1 cellular context compared by ENCODE assay signal in genomic region chr2:23596316-23596885, GRCh38.
TF ChIP-seq lines count a peak whose summit lies in the region.

No MANE protein-coding gene starts in this region.

TF ChIP-seq in GM23338, 12 proteins besides CTCF, POLR2A, EP300 and RAD21 (continued from another document):
- TF ChIP-seq, protein P1, sequence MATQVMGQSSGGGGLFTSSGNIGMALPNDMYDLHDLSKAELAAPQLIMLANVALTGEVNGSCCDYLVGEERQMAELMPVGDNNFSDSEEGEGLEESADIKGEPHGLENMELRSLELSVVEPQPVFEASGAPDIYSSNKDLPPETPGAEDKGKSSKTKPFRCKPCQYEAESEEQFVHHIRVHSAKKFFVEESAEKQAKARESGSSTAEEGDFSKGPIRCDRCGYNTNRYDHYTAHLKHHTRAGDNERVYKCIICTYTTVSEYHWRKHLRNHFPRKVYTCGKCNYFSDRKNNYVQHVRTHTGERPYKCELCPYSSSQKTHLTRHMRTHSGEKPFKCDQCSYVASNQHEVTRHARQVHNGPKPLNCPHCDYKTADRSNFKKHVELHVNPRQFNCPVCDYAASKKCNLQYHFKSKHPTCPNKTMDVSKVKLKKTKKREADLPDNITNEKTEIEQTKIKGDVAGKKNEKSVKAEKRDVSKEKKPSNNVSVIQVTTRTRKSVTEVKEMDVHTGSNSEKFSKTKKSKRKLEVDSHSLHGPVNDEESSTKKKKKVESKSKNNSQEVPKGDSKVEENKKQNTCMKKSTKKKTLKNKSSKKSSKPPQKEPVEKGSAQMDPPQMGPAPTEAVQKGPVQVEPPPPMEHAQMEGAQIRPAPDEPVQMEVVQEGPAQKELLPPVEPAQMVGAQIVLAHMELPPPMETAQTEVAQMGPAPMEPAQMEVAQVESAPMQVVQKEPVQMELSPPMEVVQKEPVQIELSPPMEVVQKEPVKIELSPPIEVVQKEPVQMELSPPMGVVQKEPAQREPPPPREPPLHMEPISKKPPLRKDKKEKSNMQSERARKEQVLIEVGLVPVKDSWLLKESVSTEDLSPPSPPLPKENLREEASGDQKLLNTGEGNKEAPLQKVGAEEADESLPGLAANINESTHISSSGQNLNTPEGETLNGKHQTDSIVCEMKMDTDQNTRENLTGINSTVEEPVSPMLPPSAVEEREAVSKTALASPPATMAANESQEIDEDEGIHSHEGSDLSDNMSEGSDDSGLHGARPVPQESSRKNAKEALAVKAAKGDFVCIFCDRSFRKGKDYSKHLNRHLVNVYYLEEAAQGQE (IDR thresholded peaks at IDR 0.05; ENCODE audit: unreplicated experiment): no peak
- no peak for TF ChIP-seq NANOG (IDR thresholded peaks at IDR 0.05; ENCODE audit: borderline replicate concordance)
